12 cellular contexts compared by ENCODE assay signal in genomic region chr5:74629326-74629725, GRCh38.
"Had no signal": no experiment of that assay in that cellular context is flagged by ENCODE, and none has a peak within 500 bp of the region (broad histone marks: within the 10 kb centered on the region; RNA-seq: fewer than 3 reads in every experiment).

No MANE protein-coding gene starts in this region.

- H3K9me3 ChIP-seq: colonic mucosa, gastroesophageal sphincter, tibial nerve had no signal

- DNase-seq: activated CD4-positive, alpha-beta memory T cell treated with anti-CD3 and anti-CD28 coated beads, Interleukin-2, amount 10 ng/mL, durations not matched to agents 7 days and 5 days; activated gamma-delta T cell treated with Interleukin-2 at 50 U/mL for 16 hours; activated naive CD8-positive, alpha-beta T cell treated with anti-CD3 and anti-CD28 coated beads for 36 hours; activated T-cell treated with anti-CD3 and anti-CD28 coated beads, Interleukin-2, amount 50 U/mL, for 48 hours; colonic mucosa; effector CD8-positive, alpha-beta T cell; midbrain; T-helper 9 cell had no signal

- H3K27me3 ChIP-seq: cardiac muscle cell, colonic mucosa, gastroesophageal sphincter, tibial nerve had no signal

- H3K4me3 Mint-ChIP-seq: activated CD4-positive, alpha-beta memory T cell treated with anti-CD3 and anti-CD28 coated beads, Interleukin-2, amount 10 ng/mL, durations not matched to agents 7 days and 5 days; activated naive CD8-positive, alpha-beta T cell treated with anti-CD3 and anti-CD28 coated beads for 36 hours had no signal

- ATAC-seq: gastroesophageal sphincter had no signal

- H3K4me3 ChIP-seq: cardiac muscle cell, colonic mucosa, gastroesophageal sphincter, tibial nerve had no signal

- H3K27ac ChIP-seq: cardiac muscle cell, colonic mucosa, epithelial cell of prostate, gastroesophageal sphincter, tibial nerve had no signal

- H3K36me3 Mint-ChIP-seq: activated naive CD8-positive, alpha-beta T cell treated with anti-CD3 and anti-CD28 coated beads for 36 hours had no signal

- H3K36me3 ChIP-seq: cardiac muscle cell, tibial nerve had no signal

- H3K27ac Mint-ChIP-seq: activated CD4-positive, alpha-beta memory T cell treated with anti-CD3 and anti-CD28 coated beads, Interleukin-2, amount 10 ng/mL, durations not matched to agents 7 days and 5 days; activated naive CD8-positive, alpha-beta T cell treated with anti-CD3 and anti-CD28 coated beads for 36 hours had no signal

- H3K9me3 Mint-ChIP-seq: activated CD4-positive, alpha-beta memory T cell treated with anti-CD3 and anti-CD28 coated beads, Interleukin-2, amount 10 ng/mL, durations not matched to agents 7 days and 5 days; activated naive CD8-positive, alpha-beta T cell treated with anti-CD3 and anti-CD28 coated beads for 36 hours had no signal
